Comparison of ENCODE assay signal across 8 cellular contexts in genomic region chr16:67521095-67521804, GRCh38. TPM values are rescaled to one million over a fixed set of nuclear protein-coding genes. Genes with fewer than 3 reads are reported as not detected.
DNase-seq lines count a peak whose midpoint lies in the region; ATAC-seq and TF ChIP-seq lines count a peak whose summit lies in the region.

No MANE protein-coding gene starts in this region.

- H3K9ac ChIP-seq in endocrine pancreas (ENCODE audit: control insufficient read depth, insufficient read depth, low read length) (peak overlapping the region; percentile 63), mesendoderm (ENCODE audit: low read length) (peak overlapping the region; percentile 62)

- BruUV-seq in Caco-2 (replicated peaks; lab: Mats Ljungman, UMichigan) = TSS peak; percentile 85

- no peak overlapping the region for H4K8ac ChIP-seq in mesendoderm (ENCODE audit: low read depth, low read length)

- peak; percentile 86 to 100 for TF ChIP-seq CTCF in Caco-2 (IDR thresholded peaks at IDR 0.05; ENCODE audit: insufficient read depth in 1 of 2, low read depth in 1 of 2, low read length in 1 of 2, severe bottlenecking in 1 of 2, unreplicated experiment in 1 of 2)

- no peak overlapping the region for H3K23ac ChIP-seq in mesendoderm (ENCODE audit: low read length)

- H3K4ac ChIP-seq in mesendoderm (ENCODE audit: low read depth, low read length) = no peak overlapping the region

- peak overlapping the region; percentile 80 for H3K4me3 Mint-ChIP-seq in Caco-2 (ENCODE audit: unreplicated experiment)

- H3K9me3 ChIP-seq in Caco-2 = no peaks in the 10 kb centered on the region
- no peaks in the 10 kb centered on the region for H3K9me3 ChIP-seq in endocrine pancreas (ENCODE audit: control insufficient read depth, low read length)

- H3K27me3 Mint-ChIP-seq in Caco-2 (ENCODE audit: insufficient read depth, unreplicated experiment) = no peaks in the 10 kb centered on the region

- H3K4me3 ChIP-seq in Caco-2 (ENCODE audit: low read depth, low read length) (peak overlapping the region; percentile 53), endocrine pancreas (ENCODE audit: control insufficient read depth, insufficient read depth, low read length) (peak overlapping the region; percentile 28), mesendoderm (ENCODE audit: low read length) (no peak overlapping the region)

- H2BK120ac ChIP-seq in mesendoderm (ENCODE audit: low read depth, low read length) = no peak overlapping the region

- WGBS in mesendoderm (ENCODE audit: extremely low coverage, insufficient coverage, low lambda C conversion rate) = no CpG with 5 or more reads among the region's 25 CpGs

- no peak overlapping the region for H2BK5ac ChIP-seq in mesendoderm (ENCODE audit: low read length)

- no peak overlapping the region for H2BK15ac ChIP-seq in mesendoderm (replicated peaks; ENCODE audit: low read depth)

- no peaks in the 10 kb centered on the region for H3K36me3 ChIP-seq in Caco-2 (ENCODE audit: control insufficient read depth, insufficient read depth, low read length)
- no peaks in the 10 kb centered on the region for H3K36me3 ChIP-seq in endocrine pancreas (ENCODE audit: control insufficient read depth, insufficient read depth, low read length)
- no peaks in the 10 kb centered on the region for H3K36me3 ChIP-seq in mesendoderm (ENCODE audit: control insufficient read depth, insufficient read depth, low read length)

- H3K36me3 Mint-ChIP-seq in Caco-2 (ENCODE audit: insufficient read depth, unreplicated experiment) = peaks cover 11% of the 10 kb centered on the region

- POLR2A ChIA-PET in Caco-2 (lab: Charles Lee) = interaction anchor here (0.6 to 1.5 kb wide), 4 partner anchors 32 to 139 kb away, joined by 3 to 7 read pairs (median 5); partner anchors contain the start of genes ACD and ATP6V0D1

- H3K27ac ChIP-seq in mesendoderm (ENCODE audit: low read depth, low read length) = no peak overlapping the region

- no peaks in the 10 kb centered on the region for H3K27me3 ChIP-seq in Caco-2 (replicated peaks; ENCODE audit: control insufficient read depth, insufficient read depth, low read length)
- no peaks in the 10 kb centered on the region for H3K27me3 ChIP-seq in endocrine pancreas (ENCODE audit: control insufficient read depth, insufficient read depth, low read length)
- peaks cover 3% of the 10 kb centered on the region for H3K27me3 ChIP-seq in mesendoderm (ENCODE audit: insufficient read depth, low read length, poor library complexity)

- H3K79me1 ChIP-seq in mesendoderm (ENCODE audit: low read length) = no peaks in the 10 kb centered on the region

- H3K18ac ChIP-seq in mesendoderm (ENCODE audit: low read length) = no peak overlapping the region

- DNase-seq in Caco-2 (peak; percentile 97 to 98), HT1080 (ENCODE audit: low read depth) (peak; percentile 91), mesendoderm (peak; percentile 98)
- DNase-seq in NK-92 treated with Interleukin-12 subunit alpha and Interleukin-12 subunit beta, amount 100 ng/mL, for 24 hours (lab: John Stamatoyannopoulos, UW) = peak; percentile 81
- peak; percentile 91 to 98 (median 96) for DNase-seq in activated CD8-positive, alpha-beta memory T cell treated with anti-CD3 and anti-CD28 coated beads for 48 hours (ENCODE audit: low read depth in 2 of 3, low spot score in 2 of 3)
- DNase-seq in stimulated activated CD8-positive, alpha-beta memory T cell treated with anti-CD3 and anti-CD28 coated beads, Interleukin-12 subunit alpha, Interleukin-12 subunit beta, amount 100 ng/mL, for 4 hours (ENCODE audit: low read depth) = peak; percentile 89

- intact Hi-C loops in Caco-2 (cut with micrococcal nuclease; ENCODE audit: unreplicated experiment) = loop anchor here (1.0 to 10.0 kb wide), 7 partner anchors 16 to 414 kb away; partner anchors contain the start of genes CARMIL2, CTCF, CTRL and PSMB10

- H2AK5ac ChIP-seq in mesendoderm (ENCODE audit: low read length) = no peak overlapping the region

- CTCF ChIA-PET in Caco-2 (lab: Charles Lee) = interaction anchor here (0.6 to 3.2 kb wide), 55 partner anchors 9 to 563 kb away, joined by 3 to 74 read pairs (median 5); partner anchors contain the start of genes ACD, ATP6V0D1, C16orf86 and CARMIL2

- peaks cover 24% of the 10 kb centered on the region for H3K4me1 ChIP-seq in Caco-2
- H3K4me1 ChIP-seq in endocrine pancreas (ENCODE audit: control insufficient read depth, insufficient read depth, low read length) = no peaks in the 10 kb centered on the region
- H3K4me1 ChIP-seq in mesendoderm (ENCODE audit: control insufficient read depth, low read depth, low read length) = no peaks in the 10 kb centered on the region

- peaks cover 32% of the 10 kb centered on the region for H3K4me1 Mint-ChIP-seq in Caco-2 (ENCODE audit: low read depth, unreplicated experiment)

- H3K56ac ChIP-seq in mesendoderm (ENCODE audit: low read length) = peak overlapping the region; percentile 77

- ATAC-seq in GM21367 (IDR thresholded peaks at IDR 0.05; ENCODE audit: unreplicated experiment) = peak; percentile 46

- no peak overlapping the region for H4K5ac ChIP-seq in mesendoderm (ENCODE audit: low read length)

- peak overlapping the region; percentile 73 for H3K4me2 ChIP-seq in mesendoderm (ENCODE audit: low read length)

- H3K79me2 ChIP-seq in mesendoderm (ENCODE audit: control insufficient read depth, insufficient read depth, low read length) = no peaks in the 10 kb centered on the region

- peak overlapping the region; percentile 89 for H3K27ac Mint-ChIP-seq in Caco-2 (ENCODE audit: unreplicated experiment)

- no peaks in the 10 kb centered on the region for H3K9me3 Mint-ChIP-seq in Caco-2 (ENCODE audit: unreplicated experiment)

RNA-seq across cellular contexts. Expression of gene RIPOR1, which starts 7.4 kb away (rescaled TPM):
- total RNA-seq in Caco-2 (2022) = 87.9 and 90.4 TPM in 2 replicates
- total RNA-seq in HT1080 (2014; rRNA removed; shearing (Covaris generic)) = 17.2 and 18.2 TPM in 2 replicates
- polyA plus RNA-seq in HT1080 (2015; cell fraction: cytosol; rRNA removed) = 32.3 and 34.9 TPM in 2 replicates
- polyA plus RNA-seq in HT1080 (2015; cell fraction: nucleus; rRNA removed) = 53.8 and 54.0 TPM in 2 replicates
- polyA plus RNA-seq in mesendoderm (2013, experiment 1 of 2) = 5.0 TPM
- polyA plus RNA-seq in mesendoderm (2013, experiment 2 of 2) = 4.7 TPM

RNA-seq across cellular contexts. Expression of gene AGRP, which starts 37.9 kb away (rescaled TPM):
- total RNA-seq in Caco-2 (2022) = not detected in 2 replicates
- total RNA-seq in HT1080 (2014; rRNA removed; shearing (Covaris generic)) = not detected in 2 replicates
- polyA plus RNA-seq in HT1080 (2015; cell fraction: cytosol; rRNA removed) = not detected in 2 replicates
- polyA plus RNA-seq in HT1080 (2015; cell fraction: nucleus; rRNA removed) = not detected in 2 replicates
- polyA plus RNA-seq in mesendoderm (2013, experiment 1 of 2) = not detected
- not detected for polyA plus RNA-seq in mesendoderm (2013, experiment 2 of 2)

RNA-seq across cellular contexts. Expression of gene ATP6V0D1, which starts 40.3 kb away (rescaled TPM):
- 107 and 110 TPM in 2 replicates for total RNA-seq in Caco-2 (2022)
- total RNA-seq in HT1080 (2014; rRNA removed; shearing (Covaris generic)) = 89.7 and 108 TPM in 2 replicates
- 67.0 and 67.1 TPM in 2 replicates for polyA plus RNA-seq in HT1080 (2015; cell fraction: cytosol; rRNA removed)
- 62.2 and 67.6 TPM in 2 replicates for polyA plus RNA-seq in HT1080 (2015; cell fraction: nucleus; rRNA removed)
- 37.4 TPM for polyA plus RNA-seq in mesendoderm (2013, experiment 1 of 2)
- polyA plus RNA-seq in mesendoderm (2013, experiment 2 of 2) = 38.6 TPM

RNA-seq across cellular contexts. Expression of gene CTCF, which starts 41.1 kb away (rescaled TPM):
- 60.8 and 67.8 TPM in 2 replicates for total RNA-seq in Caco-2 (2022)
- total RNA-seq in HT1080 (2014; rRNA removed; shearing (Covaris generic)) = 44.4 and 53.8 TPM in 2 replicates
- 35.9 and 41.1 TPM in 2 replicates for polyA plus RNA-seq in HT1080 (2015; cell fraction: cytosol; rRNA removed)
- polyA plus RNA-seq in HT1080 (2015; cell fraction: nucleus; rRNA removed) = 48.9 and 49.9 TPM in 2 replicates
- polyA plus RNA-seq in mesendoderm (2013, experiment 1 of 2) = 65.6 TPM
- 66.3 TPM for polyA plus RNA-seq in mesendoderm (2013, experiment 2 of 2)
